ENCODE assay signal across 12 cellular contexts in the genomic region with DNA sequence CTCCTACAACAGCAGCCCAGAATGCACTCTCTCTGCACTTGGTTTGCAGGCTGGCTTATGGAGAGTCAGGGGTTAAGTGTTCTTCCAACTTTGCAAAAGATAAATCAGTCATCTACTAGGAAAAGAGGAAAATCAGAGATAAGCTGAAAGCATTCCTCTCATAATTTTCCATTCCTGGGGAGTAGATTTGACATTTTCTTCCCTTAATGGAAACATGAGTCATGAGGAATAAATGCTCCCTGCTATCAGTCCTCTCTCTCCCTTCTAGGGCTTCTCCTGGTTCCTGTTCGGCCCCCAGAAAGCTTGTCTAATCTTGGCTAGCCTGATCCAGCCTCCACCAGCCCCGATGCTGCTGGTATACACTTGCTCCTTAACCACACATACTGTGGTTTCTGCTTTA. TPM values are rescaled to one million over a fixed set of nuclear protein-coding genes. Genes with fewer than 3 reads are reported as not detected.
DNase-seq lines count a peak whose midpoint lies in the region; ATAC-seq and TF ChIP-seq lines count a peak whose summit lies in the region.
"Had no signal": no experiment of that assay in that cellular context is flagged by ENCODE, and none has a peak within 500 bp of the region (broad histone marks: within the 10 kb centered on the region; RNA-seq: fewer than 3 reads in every experiment).

No MANE protein-coding gene starts in this region.

- intact Hi-C loops in colonic mucosa (cut with DNase I) = no loop called here

- H3K27ac ChIP-seq in colonic mucosa = no peak overlapping the region

- no peaks in the 10 kb centered on the region for H3K4me1 ChIP-seq in colonic mucosa

- H3K9ac ChIP-seq in colonic mucosa (ENCODE audit: low read depth in 2 of 2, low read length in 2 of 2) = no peak overlapping the region

- H3K36me3 ChIP-seq in H7 (replicated peaks; ENCODE audit: control insufficient read depth, insufficient read depth, low read length) = no peaks in the 10 kb centered on the region
- no peaks in the 10 kb centered on the region for H3K36me3 ChIP-seq in colonic mucosa

- TF ChIP-seq CTCF in fibroblast of mammary gland (conservative IDR thresholded peaks at IDR 0.05; ENCODE audit: control insufficient read depth, insufficient read depth, low read depth, low read length) (no peak), omental fat pad (IDR thresholded peaks at IDR 0.05) (no peak), colonic mucosa (IDR thresholded peaks at IDR 0.05) (no peak)

- peak; percentile 97 for DNase-seq in EH (ENCODE audit: low read depth)
- peak; percentile 79 for DNase-seq in RPMI7951 (ENCODE audit: low read depth)
- DNase-seq in fibroblast of mammary gland (ENCODE audit: low read depth) = peak; percentile 29
- no peak for DNase-seq in omental fat pad (ENCODE audit: low spot score)
- no peak for DNase-seq in H7
- DNase-seq in colonic mucosa = no peak
- DNase-seq: activated CD8-positive, alpha-beta memory T cell treated with anti-CD3 and anti-CD28 coated beads, Interleukin-2, amount 50 U/mL, for 48 hours; central memory CD4-positive, alpha-beta T cell; COR-L47; stimulated activated CD4-positive, alpha-beta T cell treated with anti-CD3 and anti-CD28 coated beads, Interleukin-15, amount 100 ng/mL, for 24 hours had no signal

- H3K9me3 ChIP-seq in colonic mucosa = no peaks in the 10 kb centered on the region

- no peak overlapping the region for H3K4me3 ChIP-seq in fibroblast of mammary gland (ENCODE audit: control insufficient read depth, low read depth, low read length)
- H3K4me3 ChIP-seq in H7 (ENCODE audit: insufficient read depth, low read depth, low read length) = no peak overlapping the region
- no peak overlapping the region for H3K4me3 ChIP-seq in colonic mucosa

- ATAC-seq in omental fat pad (ENCODE audit: low FRiP score) = peak; percentile 94
- ATAC-seq in HG03432 (IDR thresholded peaks at IDR 0.05; ENCODE audit: unreplicated experiment) = no peak
- no peak for ATAC-seq in GM19324 (IDR thresholded peaks at IDR 0.05; ENCODE audit: low FRiP score, unreplicated experiment)

- H3K27me3 ChIP-seq in H7 (ENCODE audit: control insufficient read depth, insufficient read depth, low read length) (no peaks in the 10 kb centered on the region), colonic mucosa (no peaks in the 10 kb centered on the region)

RNA-seq across cellular contexts. Expression of gene ENOX1, which starts 28.4 kb away (rescaled TPM):
- 1.9 and 2.6 TPM in 2 replicates for total RNA-seq in RPMI7951 (2014; rRNA removed; shearing (Covaris generic))
- total RNA-seq in omental fat pad (1 to 10 TPM; 2.2 to 8.9 (median 6.2) TPM), colonic mucosa (1 to 10 TPM in 1 of 2 donors, under 1 TPM in 1; 0.22 to 1.4 TPM)
- 0.04 and 0.07 TPM in 2 replicates for total RNA-seq in H7 (2014; rRNA removed; shearing (Covaris generic))

Comparison
In these comparisons a context has a peak if more than half of its experiments do, and no peak if none do; other contexts are left out.
1. DNase-seq: peak in EH (single experiment), RPMI7951 (single experiment) and fibroblast of mammary gland (single experiment); none in omental fat pad (single experiment), H7 (single experiment) and colonic mucosa (single experiment).